17 cellular contexts compared by ENCODE assay signal in the genomic region with DNA sequence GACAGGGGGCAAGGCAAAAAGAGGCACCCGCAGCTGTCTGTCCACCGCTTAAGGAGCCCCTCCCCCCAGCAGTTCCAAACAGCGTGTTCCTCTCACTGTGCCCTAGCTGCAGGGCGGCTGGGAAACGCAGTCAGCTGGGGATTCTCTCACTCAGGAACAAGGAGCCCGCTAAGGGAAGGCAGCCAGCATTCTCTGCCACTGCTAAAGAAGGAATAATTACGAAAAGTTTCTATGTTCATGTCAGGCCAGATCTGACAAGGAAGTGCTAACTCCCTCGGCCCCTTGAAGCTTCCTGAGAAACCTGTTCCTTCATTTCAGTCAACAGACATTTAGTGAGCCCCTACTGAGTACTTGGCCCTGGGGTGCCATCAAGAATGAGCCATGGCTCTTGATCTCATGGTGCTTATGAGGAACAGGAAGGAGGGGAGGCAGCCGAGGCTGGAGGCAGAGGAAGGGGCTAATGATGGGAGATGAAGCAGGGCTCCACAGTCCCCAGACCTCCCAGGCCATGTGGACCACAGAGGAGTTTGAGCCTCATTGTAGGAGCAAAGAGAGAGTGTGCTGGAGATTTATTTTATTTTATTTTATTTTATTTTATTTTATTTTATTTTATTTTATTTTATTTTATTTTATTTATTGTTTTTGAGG.
DNase-seq lines count a peak whose midpoint lies in the region; ATAC-seq, FAIRE-seq and TF ChIP-seq lines count a peak whose summit lies in the region.
"Had no signal": no experiment of that assay in that cellular context is flagged by ENCODE, and none has a peak within 500 bp of the region (broad histone marks: within the 10 kb centered on the region; RNA-seq: fewer than 3 reads in every experiment).

No MANE protein-coding gene starts in this region.

- no peaks in the 10 kb centered on the region for H3K36me3 ChIP-seq in NT2/D1 (ENCODE audit: insufficient read depth, insufficient read length, low read length)
- H3K36me3 ChIP-seq in neural progenitor cell, result no peaks in the 10 kb centered on the region
- H3K36me3 ChIP-seq: gastrocnemius medialis, vagina had no signal

- H3K79me2 ChIP-seq in neural progenitor cell (ENCODE audit: low read depth), result no peaks in the 10 kb centered on the region

- peak overlapping the region; percentile 62 for H2AFZ ChIP-seq in neural progenitor cell (replicated peaks)

- no peak overlapping the region for H3K9ac ChIP-seq in NT2/D1 (ENCODE audit: insufficient read length, low read depth)
- H3K9ac ChIP-seq in neural progenitor cell, result no peak overlapping the region

- TF ChIP-seq EP300 in A549 (IDR thresholded peaks at IDR 0.05), result no peak

- no peaks in the 10 kb centered on the region for H4K20me1 ChIP-seq in neural progenitor cell (ENCODE audit: low read depth)

- no peak for TF ChIP-seq RAD21 in A549 (conservative IDR thresholded peaks at IDR 0.05 in 1 of 2, IDR thresholded peaks at IDR 0.05 in 1 of 2)

- H3K9me3 ChIP-seq in A549 (no peaks in the 10 kb centered on the region), NT2/D1 (ENCODE audit: insufficient read depth, low read length) (peaks cover 4% of the 10 kb centered on the region; the same call in 1 of the 2 replicates), neural progenitor cell (ENCODE audit: low read depth) (no peaks in the 10 kb centered on the region)
- H3K9me3 ChIP-seq: gastrocnemius medialis, vagina had no signal

- H3K36me3 Mint-ChIP-seq in glutamatergic neuron (ENCODE audit: unreplicated experiment) (no peaks in the 10 kb centered on the region), neural progenitor cell (no peaks in the 10 kb centered on the region)
- peaks cover 3% of the 10 kb centered on the region for H3K36me3 Mint-ChIP-seq in effector memory CD8-positive, alpha-beta T cell (ENCODE audit: insufficient read depth)
- H3K36me3 Mint-ChIP-seq: activated naive CD4-positive, alpha-beta T cell treated with anti-CD3 and anti-CD28 coated beads, Interleukin-2, amount 50 U/mL, for 72 hours; stimulated activated memory B cell treated with anti-CD40 and anti-IgM and Interleukin-4, amounts not matched to agents 10 μg/mL and 1 μg/mL and 100 μg/mL, for 72 hours had no signal

- peaks cover 3% of the 10 kb centered on the region for H3K9me3 Mint-ChIP-seq in glutamatergic neuron (ENCODE audit: unreplicated experiment)
- no peaks in the 10 kb centered on the region for H3K9me3 Mint-ChIP-seq in neural progenitor cell
- H3K9me3 Mint-ChIP-seq in effector memory CD8-positive, alpha-beta T cell, result no peaks in the 10 kb centered on the region
- H3K9me3 Mint-ChIP-seq: activated naive CD4-positive, alpha-beta T cell treated with anti-CD3 and anti-CD28 coated beads, Interleukin-2, amount 50 U/mL, for 72 hours; stimulated activated memory B cell treated with anti-CD40 and anti-IgM and Interleukin-4, amounts not matched to agents 10 μg/mL and 1 μg/mL and 100 μg/mL, for 72 hours had no signal

- H3K27me3 Mint-ChIP-seq in glutamatergic neuron (ENCODE audit: unreplicated experiment), result peaks cover 11% of the 10 kb centered on the region
- peaks cover 7% of the 10 kb centered on the region for H3K27me3 Mint-ChIP-seq in neural progenitor cell (ENCODE audit: insufficient read depth, low read depth)
- peaks cover 23 to 63% of the 10 kb centered on the region in 2 donors for H3K27me3 Mint-ChIP-seq in effector memory CD8-positive, alpha-beta T cell

- H3K27me3 ChIP-seq in NT2/D1 (ENCODE audit: insufficient read depth, insufficient read length) (no peaks in the 10 kb centered on the region), neural progenitor cell (no peaks in the 10 kb centered on the region)
- H3K27me3 ChIP-seq: gastrocnemius medialis, vagina had no signal

- no peak for TF ChIP-seq POLR2A in A549 (IDR thresholded peaks at IDR 0.05; ENCODE audit: low read length)

- CTCF ChIA-PET in A549 (lab: Yijun Ruan, JAX), result interaction anchor here (0.6 to 1.2 kb wide), 3 partner anchors 9 to 303 kb away, joined by 3 to 4 read pairs (median 3); no protein-coding TSS in a partner anchor

- POLR2A ChIA-PET in A549 (lab: Yijun Ruan, JAX), result no interaction called here

- H3K4me2 ChIP-seq in A549, result peak overlapping the region; percentile 43
- peak overlapping the region; percentile 14 for H3K4me2 ChIP-seq in neural progenitor cell

- peak overlapping the region; percentile 46 for H3K4me3 Mint-ChIP-seq in glutamatergic neuron (ENCODE audit: unreplicated experiment)
- H3K4me3 Mint-ChIP-seq in neural progenitor cell, result peak overlapping the region; percentile 54
- H3K4me3 Mint-ChIP-seq in effector memory CD8-positive, alpha-beta T cell, result no peak overlapping the region
- H3K4me3 Mint-ChIP-seq: naive B cell; stimulated activated memory B cell treated with anti-CD40 and anti-IgM and Interleukin-4, amounts not matched to agents 10 μg/mL and 1 μg/mL and 100 μg/mL, for 72 hours had no signal

- H3K4me3 ChIP-seq in A549, result no peak overlapping the region
- no peak overlapping the region for H3K4me3 ChIP-seq in NT2/D1 (ENCODE audit: insufficient read length, low read depth)
- H3K4me3 ChIP-seq in neural progenitor cell, result no peak overlapping the region
- H3K4me3 ChIP-seq: gastrocnemius medialis, vagina had no signal

- ATAC-seq in A549 (no peak), GM19467 (IDR thresholded peaks at IDR 0.05; ENCODE audit: unreplicated experiment) (no peak)
- ATAC-seq in effector memory CD8-positive, alpha-beta T cell (replicated peaks), result no peak
- ATAC-seq: activated naive CD4-positive, alpha-beta T cell treated with anti-CD3 and anti-CD28 coated beads, Interleukin-2, amount 50 U/mL, for 72 hours; sciatic nerve; stimulated activated memory B cell treated with anti-CD40 and anti-IgM and Interleukin-4, amounts not matched to agents 10 μg/mL and 1 μg/mL and 100 μg/mL, for 72 hours had no signal

- FAIRE-seq in A549 (lab: Jason Lieb, UNC), result no peak
- FAIRE-seq: endometrium, islet of Langerhans had no signal

- H3K27ac Mint-ChIP-seq in glutamatergic neuron (ENCODE audit: unreplicated experiment) (peak overlapping the region; percentile 86), neural progenitor cell (peak overlapping the region; percentile 79)
- no peak overlapping the region for H3K27ac Mint-ChIP-seq in effector memory CD8-positive, alpha-beta T cell
- H3K27ac Mint-ChIP-seq: activated naive CD4-positive, alpha-beta T cell treated with anti-CD3 and anti-CD28 coated beads, Interleukin-2, amount 50 U/mL, for 72 hours; stimulated activated memory B cell treated with anti-CD40 and anti-IgM and Interleukin-4, amounts not matched to agents 10 μg/mL and 1 μg/mL and 100 μg/mL, for 72 hours had no signal

- H3K27ac ChIP-seq in A549 (peak overlapping the region; percentile 51 to 59), neural progenitor cell (no peak overlapping the region)
- H3K27ac ChIP-seq: vagina had no signal

- 86% methylated on average over 9 of the region's 9 CpGs for WGBS in A549 (ENCODE audit: missing lambda C conversion rate)

- DNase-seq in A549 (ENCODE audit: low read depth in 1 of 2, low spot score in 1 of 2) (no peak), NT2/D1 (ENCODE audit: low read depth, low spot score) (peak; percentile 18), glutamatergic neuron (no peak), neural progenitor cell (ENCODE audit: low spot score) (peak; percentile 50), DMS79 treated with DMSO at 0.1 percent for 48 hours (lab: John Stamatoyannopoulos, UW) (no peak), cerebellum (ENCODE audit: low spot score) (no peak)
- DNase-seq in effector memory CD8-positive, alpha-beta T cell, result no peak
- DNase-seq: gastrocnemius medialis, naive B cell, NCI-H1092 had no signal

- H3K4me1 ChIP-seq in A549 (peaks cover 24% of the 10 kb centered on the region), NT2/D1 (ENCODE audit: insufficient read depth, insufficient read length) (peaks cover 19% of the 10 kb centered on the region), neural progenitor cell (peaks cover 9% of the 10 kb centered on the region)
- H3K4me1 ChIP-seq: vagina had no signal

- H3K4me1 Mint-ChIP-seq in glutamatergic neuron (ENCODE audit: low read depth, unreplicated experiment) (peaks cover 36% of the 10 kb centered on the region), neural progenitor cell (peaks cover 25% of the 10 kb centered on the region)
- H3K4me1 Mint-ChIP-seq in effector memory CD8-positive, alpha-beta T cell (ENCODE audit: low read depth in 2 of 2), result no peaks in the 10 kb centered on the region
- H3K4me1 Mint-ChIP-seq: stimulated activated memory B cell treated with anti-CD40 and anti-IgM and Interleukin-4, amounts not matched to agents 10 μg/mL and 1 μg/mL and 100 μg/mL, for 72 hours had no signal

- H3F3A ChIP-seq in neural progenitor cell (ENCODE audit: low read depth), result no peaks in the 10 kb centered on the region

- TF ChIP-seq CTCF in A549 (IDR thresholded peaks at IDR 0.05) (no peak), glutamatergic neuron (IDR thresholded peaks at IDR 0.05; ENCODE audit: partially characterized antibody, unreplicated experiment) (no peak), neural progenitor cell (IDR thresholded peaks at IDR 0.05) (no peak)

TF ChIP-seq in A549, 52 proteins besides CTCF, POLR2A, EP300 and RAD21 (continues in another document):
- no peak for TF ChIP-seq MAFK (IDR thresholded peaks at IDR 0.05; ENCODE audit: partially characterized antibody)
- no peak for TF ChIP-seq RFX5 (IDR thresholded peaks at IDR 0.05)
- no peak for TF ChIP-seq HOXB13 (CRISPR knock-in tag; IDR thresholded peaks at IDR 0.05; ENCODE audit: low read depth)
- no peak for TF ChIP-seq SMC3 (IDR thresholded peaks at IDR 0.05)
- no peak for TF ChIP-seq EHMT2 (IDR thresholded peaks at IDR 0.05; ENCODE audit: low read depth)
- TF ChIP-seq KDM5A (IDR thresholded peaks at IDR 0.05), result no peak
- TF ChIP-seq RNF2 (IDR thresholded peaks at IDR 0.05; ENCODE audit: borderline replicate concordance, low read depth), result no peak
- TF ChIP-seq FOXS1 (CRISPR knock-in tag; IDR thresholded peaks at IDR 0.05), result no peak
- no peak for TF ChIP-seq HOXA7 (CRISPR knock-in tag; IDR thresholded peaks at IDR 0.05)
- TF ChIP-seq, protein P1, sequence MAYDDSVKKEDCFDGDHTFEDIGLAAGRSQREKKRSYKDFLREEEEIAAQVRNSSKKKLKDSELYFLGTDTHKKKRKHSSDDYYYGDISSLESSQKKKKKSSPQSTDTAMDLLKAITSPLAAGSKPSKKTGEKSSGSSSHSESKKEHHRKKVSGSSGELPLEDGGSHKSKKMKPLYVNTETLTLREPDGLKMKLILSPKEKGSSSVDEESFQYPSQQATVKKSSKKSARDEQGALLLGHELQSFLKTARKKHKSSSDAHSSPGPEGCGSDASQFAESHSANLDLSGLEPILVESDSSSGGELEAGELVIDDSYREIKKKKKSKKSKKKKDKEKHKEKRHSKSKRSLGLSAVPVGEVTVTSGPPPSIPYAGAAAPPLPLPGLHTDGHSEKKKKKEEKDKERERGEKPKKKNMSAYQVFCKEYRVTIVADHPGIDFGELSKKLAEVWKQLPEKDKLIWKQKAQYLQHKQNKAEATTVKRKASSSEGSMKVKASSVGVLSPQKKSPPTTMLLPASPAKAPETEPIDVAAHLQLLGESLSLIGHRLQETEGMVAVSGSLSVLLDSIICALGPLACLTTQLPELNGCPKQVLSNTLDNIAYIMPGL (CRISPR knock-in tag; IDR thresholded peaks at IDR 0.05; ENCODE audit: borderline replicate concordance), result no peak
- TF ChIP-seq CHD4 (IDR thresholded peaks at IDR 0.05; ENCODE audit: borderline replicate concordance), result no peak

Comparison
In these comparisons a context has a peak if more than half of its experiments do, and no peak if none do; other contexts are left out.
1. DNase-seq: peak in NT2/D1 (single experiment) and neural progenitor cell (single experiment); none in A549 (0 of 2), glutamatergic neuron (single experiment), DMS79 treated with DMSO at 0.1 percent for 48 hours (single experiment), effector memory CD8-positive, alpha-beta T cell (0 of 3) and cerebellum (single experiment).
2. H3K27ac Mint-ChIP-seq: peak in glutamatergic neuron (single experiment) and neural progenitor cell (single experiment); none in effector memory CD8-positive, alpha-beta T cell (0 of 2).
3. H3K4me3 Mint-ChIP-seq: peak in glutamatergic neuron (single experiment) and neural progenitor cell (single experiment); none in effector memory CD8-positive, alpha-beta T cell (0 of 2).